ENCODE assay signal across 1 cellular context in the genomic region with DNA sequence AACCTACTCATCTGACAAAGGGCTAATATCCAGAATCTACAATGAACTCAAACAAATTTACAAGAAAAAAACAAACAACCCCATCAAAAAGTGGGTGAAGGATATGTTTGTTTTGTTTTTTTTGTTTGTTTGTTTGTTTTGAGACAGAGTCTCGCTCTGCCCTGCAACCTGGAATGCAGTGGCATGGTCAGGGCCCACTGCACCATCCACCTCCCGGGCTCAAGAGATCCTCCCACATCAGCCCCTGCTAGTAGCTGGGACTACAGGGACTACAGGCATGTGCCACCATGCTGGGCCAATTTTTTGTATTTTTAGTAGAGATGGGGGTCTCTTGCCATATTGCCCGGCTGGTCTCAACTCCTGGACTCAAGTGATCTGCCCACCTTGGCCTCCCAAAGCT. TPM values are rescaled to one million over a fixed set of nuclear protein-coding genes. Genes with fewer than 3 reads are reported as not detected.
"Had no signal": no experiment of that assay in that cellular context is flagged by ENCODE, and none has a peak within 500 bp of the region (broad histone marks: within the 10 kb centered on the region; RNA-seq: fewer than 3 reads in every experiment).

No MANE protein-coding gene starts in this region.

RNA-seq across cellular contexts. Expression of a gene that starts 44.3 kb away (rescaled TPM):
- total RNA-seq: lung microvascular endothelial cell had no signal
